8 cellular contexts compared by ENCODE assay signal in the genomic region with DNA sequence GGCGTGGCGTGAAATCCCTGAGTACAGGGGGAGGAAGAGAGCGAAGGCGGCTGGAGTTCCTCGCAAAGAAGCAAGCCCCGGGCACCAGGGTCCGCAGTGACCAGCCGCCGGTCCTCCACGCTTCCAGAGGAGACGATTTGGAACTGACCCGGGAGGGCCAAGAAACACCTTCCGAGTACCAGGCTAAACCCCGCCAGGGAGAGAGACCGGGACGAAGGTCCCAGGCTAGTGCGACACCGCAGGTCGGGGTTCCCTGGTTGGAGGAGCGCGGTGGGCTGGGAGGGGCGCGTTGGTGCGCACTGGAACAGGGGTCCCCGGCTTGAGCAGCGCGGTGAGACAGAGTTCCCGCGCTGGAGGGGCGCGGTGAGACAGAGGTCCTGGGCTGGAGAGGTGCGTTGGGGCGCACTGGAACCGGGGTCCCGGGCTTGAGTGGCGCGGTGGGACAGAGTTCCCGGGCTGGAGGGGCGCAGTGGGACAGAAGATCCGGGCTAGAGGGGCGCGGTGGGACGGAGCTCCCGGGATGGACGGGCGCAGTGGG. TPM values are rescaled to one million over a fixed set of nuclear protein-coding genes. Genes with fewer than 3 reads are reported as not detected.
DNase-seq lines count a peak whose midpoint lies in the region; ATAC-seq, FAIRE-seq and TF ChIP-seq lines count a peak whose summit lies in the region.

No MANE protein-coding gene starts in this region.

- H3K4me3 Mint-ChIP-seq in activated naive CD8-positive, alpha-beta T cell treated with anti-CD3 and anti-CD28 coated beads for 36 hours, result peak overlapping the region; percentile 93

- intact Hi-C loops in heart left ventricle (cut with DNase I), result no loop called here
- intact Hi-C loops in pancreas (cut with DNase I), result no loop called here

- H3K27me3 Mint-ChIP-seq in activated naive CD8-positive, alpha-beta T cell treated with anti-CD3 and anti-CD28 coated beads for 36 hours, result no peaks in the 10 kb centered on the region

- H3K4me1 Mint-ChIP-seq in activated naive CD8-positive, alpha-beta T cell treated with anti-CD3 and anti-CD28 coated beads for 36 hours, result peaks cover 49% of the 10 kb centered on the region

- H3K36me3 ChIP-seq in MG63 (no peaks in the 10 kb centered on the region), heart left ventricle (no peaks in the 10 kb centered on the region), pancreas (no peaks in the 10 kb centered on the region)

- H3K27ac Mint-ChIP-seq in activated naive CD8-positive, alpha-beta T cell treated with anti-CD3 and anti-CD28 coated beads for 36 hours, result peak overlapping the region; percentile 90

- TF ChIP-seq CTCF in heart left ventricle (IDR thresholded peaks at IDR 0.05) (peak in 1 of 12 donors; percentile 10), pancreas (IDR thresholded peaks at IDR 0.05) (no peak)

- peaks cover 22% of the 10 kb centered on the region for H3K36me3 Mint-ChIP-seq in activated naive CD8-positive, alpha-beta T cell treated with anti-CD3 and anti-CD28 coated beads for 36 hours

- H3K4me1 ChIP-seq in heart left ventricle (peaks cover 0 to 74% (median 30%) of the 10 kb centered on the region in 12 donors), pancreas (peaks cover 0 to 9% (median 0%) of the 10 kb centered on the region in 3 donors)

- no peaks in the 10 kb centered on the region for H3K27me3 ChIP-seq in MG63
- H3K27me3 ChIP-seq in heart left ventricle, result no peaks in the 10 kb centered on the region
- H3K27me3 ChIP-seq in pancreas, result no peaks in the 10 kb centered on the region

- FAIRE-seq in pancreas (lab: Jason Lieb, UNC), result no peak

- WGBS in heart left ventricle, 4 donors, result 0 to 1% (median 0%) methylated on average over 31 to 46 of the region's 46 CpGs
- WGBS in pancreas, 2 donors, result 0 to 1% methylated on average over 46 of the region's 46 CpGs

- DNase-seq in NOMO-1 (lab: John Stamatoyannopoulos, UW; ENCODE audit: unreplicated experiment in 2 of 2), result peak; percentile 20 to 40
- DNase-seq in NOMO-1 treated with DMSO at 0.1 percent for 48 hours (lab: John Stamatoyannopoulos, UW; ENCODE audit: unreplicated experiment), result no peak
- DNase-seq in MG63, result peak; percentile 35
- peak; percentile 44 for DNase-seq in activated naive CD8-positive, alpha-beta T cell treated with anti-CD3 and anti-CD28 coated beads for 36 hours
- DNase-seq in heart left ventricle, result peak; percentile 27 to 68 (median 47)
- DNase-seq in pancreas, result peak; percentile 33 to 79 (median 45)

- H3K4me3 ChIP-seq in MG63 (peak overlapping the region; percentile 84), heart left ventricle (peak overlapping the region; percentile 70 to 100 (median 96)), pancreas (peak overlapping the region; percentile 82 to 100 (median 98))

- H3K9me3 ChIP-seq in MG63 (no peaks in the 10 kb centered on the region; the same call in 1 of the 2 replicates), heart left ventricle (no peaks in the 10 kb centered on the region), pancreas (no peaks in the 10 kb centered on the region)

- peaks cover 11% of the 10 kb centered on the region for H3K9me3 Mint-ChIP-seq in activated naive CD8-positive, alpha-beta T cell treated with anti-CD3 and anti-CD28 coated beads for 36 hours

- ATAC-seq in heart left ventricle, result peak; percentile 32 to 68 (median 61)
- peak; percentile 61 to 77 (median 68) for ATAC-seq in pancreas
- ATAC-seq in GM21737 (IDR thresholded peaks at IDR 0.05; ENCODE audit: unreplicated experiment), result no peak
- ATAC-seq in HG02970 (IDR thresholded peaks at IDR 0.05; ENCODE audit: low FRiP score, unreplicated experiment), result no peak

- peak overlapping the region; percentile 89 to 98 (median 95) for H3K27ac ChIP-seq in heart left ventricle
- peak overlapping the region; percentile 81 to 91 (median 85) for H3K27ac ChIP-seq in pancreas

- no peak for TF ChIP-seq POLR2A in heart left ventricle (IDR thresholded peaks at IDR 0.05)

RNA-seq across cellular contexts. Expression of a gene that starts 0.9 kb away (rescaled TPM):
- total RNA-seq in MG63 (2014; rRNA removed; shearing (Covaris generic); ENCODE audit: low replicate concordance), result 23.4 and 23.6 TPM in 2 replicates
- 10 to 100 TPM; 24.4 to 26.7 TPM for total RNA-seq in activated naive CD8-positive, alpha-beta T cell treated with anti-CD3 and anti-CD28 coated beads for 36 hours
- total RNA-seq in heart left ventricle (10 to 100 TPM; 13.2 to 30.5 (median 14.3) TPM), pancreas (10 to 100 TPM; 13.5 to 25.9 (median 17.1) TPM)
- polyA plus RNA-seq in heart left ventricle (10 to 100 TPM in 1 of 2 donors, 1 to 10 TPM in 1; 5.6 to 12.7 TPM), pancreas (1 to 10 TPM; 5.5 to 8.2 TPM)

RNA-seq across cellular contexts. Expression of a gene that starts 13.0 kb away (rescaled TPM):
- total RNA-seq in MG63 (2014; rRNA removed; shearing (Covaris generic); ENCODE audit: low replicate concordance), result 32.9 and 42.7 TPM in 2 replicates
- total RNA-seq in activated naive CD8-positive, alpha-beta T cell treated with anti-CD3 and anti-CD28 coated beads for 36 hours, result 10 to 100 TPM; 51.0 to 53.0 TPM
- 10 to 100 TPM; 33.4 to 54.2 (median 38.2) TPM for total RNA-seq in heart left ventricle
- 10 to 100 TPM; 20.7 to 40.4 TPM for polyA plus RNA-seq in heart left ventricle
- total RNA-seq in pancreas, result 10 to 100 TPM in 3 of 6 donors, 1 to 10 TPM in 3; 6.8 to 11.5 (median 9.6) TPM
- polyA plus RNA-seq in pancreas, result 10 to 100 TPM in 1 of 2 donors, 1 to 10 TPM in 1; 5.9 to 12.7 TPM

Comparison
In these comparisons a context has a peak if more than half of its experiments do, and no peak if none do; other contexts are left out.
1. ATAC-seq: peak in heart left ventricle (4 of 4) and pancreas (4 of 4); none in GM21737 (single experiment) and HG02970 (single experiment).
2. Peak in every context shown above with its lines, with median percentiles within 50 percentile points of each other: H3K4me3 ChIP-seq.